8 cellular contexts compared by ENCODE assay signal in the genomic region with DNA sequence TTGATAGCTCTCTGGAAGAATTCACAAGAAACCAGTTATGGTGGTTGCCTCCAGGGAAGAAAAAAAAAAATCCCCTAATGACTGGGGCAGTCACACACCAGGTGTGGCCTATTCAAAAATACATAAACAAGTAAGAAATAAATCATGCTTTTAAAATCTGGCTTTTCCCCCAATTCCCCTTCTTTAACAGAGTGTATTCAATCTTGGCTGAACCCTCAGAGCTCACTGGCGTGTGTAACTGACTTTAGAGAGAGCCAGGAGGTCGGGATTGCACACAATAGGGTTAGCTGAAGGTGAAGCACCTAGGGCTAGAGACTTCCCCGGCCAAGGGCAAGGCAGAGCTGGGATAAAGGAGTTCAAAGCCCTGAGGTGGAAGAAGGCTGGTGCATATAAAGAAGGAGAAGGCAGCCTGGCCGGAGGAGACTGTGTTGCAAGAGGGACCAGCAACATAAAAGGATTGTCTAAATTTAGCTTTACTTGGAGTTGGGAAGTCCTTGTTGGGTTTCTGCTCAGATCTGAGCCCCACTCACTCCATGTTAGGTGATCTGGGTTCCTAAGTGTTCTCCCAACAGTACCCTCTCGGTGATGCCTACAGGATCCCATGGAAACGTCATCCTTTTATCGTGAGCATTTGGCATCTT. TPM values are rescaled to one million over a fixed set of nuclear protein-coding genes. Genes with fewer than 3 reads are reported as not detected.
DNase-seq lines count a peak whose midpoint lies in the region; ATAC-seq and TF ChIP-seq lines count a peak whose summit lies in the region.

No MANE protein-coding gene starts in this region.

- H3K9me2 ChIP-seq in SK-N-SH: no peaks in the 10 kb centered on the region

- no peak overlapping the region for H3K4me3 ChIP-seq in sigmoid colon
- H3K4me3 ChIP-seq in HAP-1: no peak overlapping the region
- no peak overlapping the region for H3K4me3 ChIP-seq in SK-N-SH (ENCODE audit: low read depth in 2 of 2, low read length in 1 of 2)
- H3K4me3 ChIP-seq in suprapubic skin: no peak overlapping the region

- H3K27me3 ChIP-seq in sigmoid colon (no peaks in the 10 kb centered on the region), HAP-1 (ENCODE audit: low read depth) (no peaks in the 10 kb centered on the region), SK-N-SH (ENCODE audit: insufficient read depth) (no peaks in the 10 kb centered on the region), suprapubic skin (no peaks in the 10 kb centered on the region)

- H3K4me3 Mint-ChIP-seq in activated naive CD8-positive, alpha-beta T cell treated with anti-CD3 and anti-CD28 coated beads, Interleukin-2, amount 50 U/mL, for 24 hours: peak overlapping the region; percentile 49

- in situ Hi-C loops in HAP-1 (cut with MboI; ENCODE audit: low sequenced_read_pairs): no loop called here

- H3K27ac Mint-ChIP-seq in activated naive CD8-positive, alpha-beta T cell treated with anti-CD3 and anti-CD28 coated beads, Interleukin-2, amount 50 U/mL, for 24 hours: peak overlapping the region; percentile 86

- H4K20me1 ChIP-seq in SK-N-SH (ENCODE audit: insufficient read depth): peaks cover 45% of the 10 kb centered on the region

- no peak for TF ChIP-seq RAD21 in SK-N-SH (IDR thresholded peaks at IDR 0.05; ENCODE audit: low read length)

- no peak for DNase-seq in activated naive CD8-positive, alpha-beta T cell treated with anti-CD3 and anti-CD28 coated beads, Interleukin-2, amount 50 U/mL, for 24 hours
- DNase-seq in sigmoid colon (peak; percentile 84), HAP-1 (ENCODE audit: low spot score in 2 of 2) (no peak), SK-N-SH (no peak), suprapubic skin (ENCODE audit: low spot score in 2 of 2) (no peak), RKO (ENCODE audit: low spot score) (no peak)

- peak overlapping the region; percentile 75 to 99 (median 92) for H3K27ac ChIP-seq in sigmoid colon
- H3K27ac ChIP-seq in SK-N-SH (ENCODE audit: low read depth in 2 of 2, low read length in 1 of 2): no peak overlapping the region
- no peak overlapping the region for H3K27ac ChIP-seq in suprapubic skin

- H3K36me3 Mint-ChIP-seq in activated naive CD8-positive, alpha-beta T cell treated with anti-CD3 and anti-CD28 coated beads, Interleukin-2, amount 50 U/mL, for 24 hours (ENCODE audit: low read depth): peaks cover 50% of the 10 kb centered on the region

- no peak overlapping the region for H3K9ac ChIP-seq in SK-N-SH

- intact Hi-C loops in sigmoid colon (cut with DNase I): no loop called here

- CTCF ChIA-PET in SK-N-SH (lab: Yijun Ruan, JAX): interaction anchor here (0.9 kb wide), 1 partner anchor 285 kb away, joined by 3 read pairs; no protein-coding TSS in a partner anchor

- H3K9me3 Mint-ChIP-seq in activated naive CD8-positive, alpha-beta T cell treated with anti-CD3 and anti-CD28 coated beads, Interleukin-2, amount 50 U/mL, for 24 hours: no peaks in the 10 kb centered on the region

- TF ChIP-seq CTCF in sigmoid colon (IDR thresholded peaks at IDR 0.05) (no peak), SK-N-SH (IDR thresholded peaks at IDR 0.05) (no peak), suprapubic skin (IDR thresholded peaks at IDR 0.05) (no peak)

- peaks cover 0 to 85% (median 78%) of the 10 kb centered on the region in 4 donors for H3K4me1 ChIP-seq in sigmoid colon
- peaks cover 2% of the 10 kb centered on the region; the same call in 1 of the 2 replicates for H3K4me1 ChIP-seq in HAP-1
- peaks cover 0 to 8% of the 10 kb centered on the region in 2 experiments; a peak in 1 of 4 replicates for H3K4me1 ChIP-seq in SK-N-SH (ENCODE audit: control insufficient read depth in 1 of 2, insufficient read depth in 2 of 2, low read depth in 1 of 2, low read length in 1 of 2)
- H3K4me1 ChIP-seq in suprapubic skin: peaks cover 17% of the 10 kb centered on the region

- H3K9me3 ChIP-seq in sigmoid colon: no peaks in the 10 kb centered on the region
- H3K9me3 ChIP-seq in HAP-1: no peaks in the 10 kb centered on the region
- H3K9me3 ChIP-seq in SK-N-SH: no peaks in the 10 kb centered on the region
- no peaks in the 10 kb centered on the region for H3K9me3 ChIP-seq in suprapubic skin

- TF ChIP-seq POLR2A in sigmoid colon (IDR thresholded peaks at IDR 0.05) (no peak), suprapubic skin (IDR thresholded peaks at IDR 0.05) (no peak)

- H3F3A ChIP-seq in SK-N-SH (replicated peaks; ENCODE audit: insufficient read depth): peaks cover 7% of the 10 kb centered on the region

- no peak overlapping the region for H2AFZ ChIP-seq in SK-N-SH (ENCODE audit: low read depth)

- peaks cover 79% of the 10 kb centered on the region; the same call in 1 of the 2 replicates for H3K79me2 ChIP-seq in SK-N-SH (ENCODE audit: insufficient read depth)

- no peak overlapping the region for H3K4me2 ChIP-seq in SK-N-SH

- no peaks in the 10 kb centered on the region for H3K36me3 ChIP-seq in sigmoid colon
- no peaks in the 10 kb centered on the region; the same call in 1 of the 2 replicates for H3K36me3 ChIP-seq in HAP-1 (replicated peaks)
- H3K36me3 ChIP-seq in SK-N-SH (replicated peaks in 1 of 2; ENCODE audit: control insufficient read depth in 1 of 2, insufficient read depth in 2 of 2, low read length in 1 of 2): no peaks in the 10 kb centered on the region
- H3K36me3 ChIP-seq in suprapubic skin: no peaks in the 10 kb centered on the region

- WGBS in sigmoid colon, 2 donors: 69 to 82% methylated on average over 7 of the region's 7 CpGs
- WGBS in SK-N-SH (ENCODE audit: low lambda C conversion rate): 89% methylated on average over 7 of the region's 7 CpGs
- 47% methylated on average over 7 of the region's 7 CpGs for WGBS in suprapubic skin

- ATAC-seq in GM18861 (IDR thresholded peaks at IDR 0.05; ENCODE audit: unreplicated experiment) (peak; percentile 43), HG02870 (IDR thresholded peaks at IDR 0.05; ENCODE audit: unreplicated experiment) (peak; percentile 39)
- peak; percentile 63 for ATAC-seq in activated naive CD8-positive, alpha-beta T cell treated with anti-CD3 and anti-CD28 coated beads, Interleukin-2, amount 50 U/mL, for 24 hours

- peaks cover 100% of the 10 kb centered on the region for H3K4me1 Mint-ChIP-seq in activated naive CD8-positive, alpha-beta T cell treated with anti-CD3 and anti-CD28 coated beads, Interleukin-2, amount 50 U/mL, for 24 hours

- TF ChIP-seq EP300 in sigmoid colon (IDR thresholded peaks at IDR 0.05) (no peak), SK-N-SH (IDR thresholded peaks at IDR 0.05; ENCODE audit: borderline replicate concordance in 1 of 2, low read depth in 1 of 2, low read length in 1 of 2) (no peak), suprapubic skin (IDR thresholded peaks at IDR 0.05) (no peak)

- no peaks in the 10 kb centered on the region for H3K27me3 Mint-ChIP-seq in activated naive CD8-positive, alpha-beta T cell treated with anti-CD3 and anti-CD28 coated beads, Interleukin-2, amount 50 U/mL, for 24 hours

- POLR2A ChIA-PET in SK-N-SH (lab: Yijun Ruan, JAX): no interaction called here

TF ChIP-seq in SK-N-SH, 30 proteins besides CTCF, POLR2A, EP300 and RAD21:
- TF ChIP-seq JUND (IDR thresholded peaks at IDR 0.05) (no peak), GABPA (IDR thresholded peaks at IDR 0.05; ENCODE audit: low read depth) (no peak), RXRA (IDR thresholded peaks at IDR 0.05; ENCODE audit: borderline replicate concordance, low read depth) (no peak)
TF ChIP-seq in SK-N-SH: peak in this region for 0.

RNA-seq across cellular contexts. Expression of gene FNBP1, which starts 19.7 kb away (rescaled TPM):
- total RNA-seq in sigmoid colon (100 to 1,000 TPM in 3 of 4 donors, 10 to 100 TPM in 1; 92.8 to 172 (median 104) TPM), suprapubic skin (10 to 100 TPM; 23.7 to 50.5 (median 43.3) TPM)
- polyA plus RNA-seq in sigmoid colon (10 to 100 TPM; 12.5 to 39.0 (median 13.2) TPM), SK-N-SH (2012; rRNA removed) (10.2 and 11.0 TPM in 2 replicates)
- 13.1 and 17.9 TPM in 2 replicates for polyA plus RNA-seq in SK-N-SH (2012; cell fraction: cytosol; rRNA removed)
- 19.1 and 20.3 TPM in 2 replicates for polyA plus RNA-seq in SK-N-SH (2012; cell fraction: nucleus; rRNA removed)

RNA-seq across cellular contexts. Expression of gene GPR107, which starts 30.4 kb away (rescaled TPM):
- total RNA-seq in sigmoid colon (10 to 100 TPM; 18.9 to 27.7 (median 21.6) TPM), suprapubic skin (10 to 100 TPM; 24.6 to 41.8 (median 34.1) TPM)
- polyA plus RNA-seq in sigmoid colon (10 to 100 TPM in 1 of 3 donors, 1 to 10 TPM in 2; 3.6 to 34.1 (median 3.7) TPM), SK-N-SH (2012; rRNA removed) (23.0 and 29.9 TPM in 2 replicates)
- polyA plus RNA-seq in SK-N-SH (2012; cell fraction: cytosol; rRNA removed): 20.9 and 24.6 TPM in 2 replicates
- 20.5 and 35.5 TPM in 2 replicates for polyA plus RNA-seq in SK-N-SH (2012; cell fraction: nucleus; rRNA removed)

Comparison
In these comparisons a context has a peak if more than half of its experiments do, and no peak if none do; other contexts are left out.
1. H3K27ac ChIP-seq: peak in sigmoid colon (4 of 4); none in SK-N-SH (0 of 2) and suprapubic skin (single experiment).
2. Peak in every context shown above with its lines, with median percentiles within 50 percentile points of each other: ATAC-seq.